In genomic region chr4:57580710-57581109, GRCh38 we compare ENCODE assay signal across 6 cellular contexts.
"Had no signal": no experiment of that assay in that cellular context is flagged by ENCODE, and none has a peak within 500 bp of the region (broad histone marks: within the 10 kb centered on the region; RNA-seq: fewer than 3 reads in every experiment).

No MANE protein-coding gene starts in this region.

- FAIRE-seq: HTR-8/SVneo, K562 had no signal

- H3K4me3 ChIP-seq: K562 had no signal

- ATAC-seq: K562 had no signal

- DNase-seq: IMR-90, KBM-7, KG1 had no signal

- H3K27ac ChIP-seq: HL-60 had no signal
